ENCODE assay signal across 9 cellular contexts in genomic region chr12:120007272-120007671, GRCh38. TPM values are rescaled to one million over a fixed set of nuclear protein-coding genes. Genes with fewer than 3 reads are reported as not detected.
DNase-seq lines count a peak whose midpoint lies in the region; ATAC-seq and TF ChIP-seq lines count a peak whose summit lies in the region.
"Had no signal": no experiment of that assay in that cellular context is flagged by ENCODE, and none has a peak within 500 bp of the region (broad histone marks: within the 10 kb centered on the region; RNA-seq: fewer than 3 reads in every experiment).

No MANE protein-coding gene starts in this region.

- no peaks in the 10 kb centered on the region; the same call in 1 of the 2 replicates for H3F3A ChIP-seq in DOHH2 (ENCODE audit: control insufficient read depth, insufficient read depth)

- no peaks in the 10 kb centered on the region for H3K9me3 ChIP-seq in DOHH2 (ENCODE audit: control insufficient read depth, insufficient read depth, low read length)

- H3K27ac Mint-ChIP-seq in activated naive CD4-positive, alpha-beta T cell treated with anti-CD3 and anti-CD28 coated beads, Interleukin-2, amount 50 U/mL, for 24 hours: peak overlapping the region; percentile 99

- 0 out of 2 replicates have a peak overlapping the region, but pooled peaks have one; percentile 1 for H3K4me3 ChIP-seq in DOHH2 (ENCODE audit: low read length)

- H3K9me2 ChIP-seq in DOHH2 (replicated peaks; ENCODE audit: control insufficient read depth, low read length): no peaks in the 10 kb centered on the region

- H3K4me3 Mint-ChIP-seq in activated naive CD4-positive, alpha-beta T cell treated with anti-CD3 and anti-CD28 coated beads, Interleukin-2, amount 50 U/mL, for 24 hours: peak overlapping the region; percentile 86

- peak overlapping the region; percentile 39 for H3K4me2 ChIP-seq in DOHH2 (ENCODE audit: low read length)

- TF ChIP-seq CTCF in DOHH2 (IDR thresholded peaks at IDR 0.05; ENCODE audit: low read depth, low read length, poor library complexity, severe bottlenecking): no peak

- DNase-seq in activated CD4-positive, alpha-beta T cell treated with anti-CD3 and anti-CD28 coated beads for 1 hour: peak; percentile 48
- peak; percentile 63 to 65 for DNase-seq in stimulated activated CD4-positive, alpha-beta T cell treated with anti-CD3 and anti-CD28 coated beads, Interleukin-15, amount 100 ng/mL, for 48 hours (ENCODE audit: low read depth in 2 of 2)
- DNase-seq in NCI-H524 treated with DMSO at 0.1 percent for 48 hours (lab: John Stamatoyannopoulos, UW) (no peak), left lobe of liver (ENCODE audit: low spot score) (no peak), NCI-H2196 treated with DMSO at 0.1 percent for 48 hours (lab: John Stamatoyannopoulos, UW; ENCODE audit: unreplicated experiment) (no peak)

- H3K27me3 Mint-ChIP-seq in activated naive CD4-positive, alpha-beta T cell treated with anti-CD3 and anti-CD28 coated beads, Interleukin-2, amount 50 U/mL, for 24 hours: no peaks in the 10 kb centered on the region

- H3K27me3 ChIP-seq in DOHH2 (ENCODE audit: control insufficient read depth, low read length): no peaks in the 10 kb centered on the region

- H3K4me1 ChIP-seq in DOHH2 (ENCODE audit: control insufficient read depth, low read length): peaks cover 21% of the 10 kb centered on the region

- H3K79me2 ChIP-seq in DOHH2 (ENCODE audit: control insufficient read depth, low read length): no peaks in the 10 kb centered on the region

- ATAC-seq in left lobe of liver: no peak
- ATAC-seq in GM21786 (IDR thresholded peaks at IDR 0.05; ENCODE audit: unreplicated experiment): no peak

- H3K27ac ChIP-seq in DOHH2 (ENCODE audit: low read depth, low read length): peak overlapping the region; percentile 19

- H3K36me3 ChIP-seq in DOHH2 (ENCODE audit: control insufficient read depth, low read length): peaks cover 3% of the 10 kb centered on the region; the same call in 1 of the 2 replicates

- peaks cover 6% of the 10 kb centered on the region for H3K9me3 Mint-ChIP-seq in activated naive CD4-positive, alpha-beta T cell treated with anti-CD3 and anti-CD28 coated beads, Interleukin-2, amount 50 U/mL, for 24 hours

- peaks cover 88% of the 10 kb centered on the region for H3K4me1 Mint-ChIP-seq in activated naive CD4-positive, alpha-beta T cell treated with anti-CD3 and anti-CD28 coated beads, Interleukin-2, amount 50 U/mL, for 24 hours

- H3K36me3 Mint-ChIP-seq in activated naive CD4-positive, alpha-beta T cell treated with anti-CD3 and anti-CD28 coated beads, Interleukin-2, amount 50 U/mL, for 24 hours: peaks cover 47% of the 10 kb centered on the region

- H4K20me1 ChIP-seq in DOHH2 (ENCODE audit: control insufficient read depth, insufficient read depth, low read depth, low read length): no peaks in the 10 kb centered on the region

RNA-seq across cellular contexts. Expression of gene BICDL1, which starts 18.2 kb away (rescaled TPM):
- 9.4 TPM for total RNA-seq in left lobe of liver
- total RNA-seq: dermis microvascular lymphatic vessel endothelial cell had no signal

Comparison
In these comparisons a context has a peak if more than half of its experiments do, and no peak if none do; other contexts are left out.
1. DNase-seq: peak in activated CD4-positive, alpha-beta T cell treated with anti-CD3 and anti-CD28 coated beads for 1 hour (single experiment) and stimulated activated CD4-positive, alpha-beta T cell treated with anti-CD3 and anti-CD28 coated beads, Interleukin-15, amount 100 ng/mL, for 48 hours (2 of 2); none in NCI-H524 treated with DMSO at 0.1 percent for 48 hours (single experiment), left lobe of liver (single experiment) and NCI-H2196 treated with DMSO at 0.1 percent for 48 hours (single experiment).